ENCODE assay signal across 6 cellular contexts in the genomic region with DNA sequence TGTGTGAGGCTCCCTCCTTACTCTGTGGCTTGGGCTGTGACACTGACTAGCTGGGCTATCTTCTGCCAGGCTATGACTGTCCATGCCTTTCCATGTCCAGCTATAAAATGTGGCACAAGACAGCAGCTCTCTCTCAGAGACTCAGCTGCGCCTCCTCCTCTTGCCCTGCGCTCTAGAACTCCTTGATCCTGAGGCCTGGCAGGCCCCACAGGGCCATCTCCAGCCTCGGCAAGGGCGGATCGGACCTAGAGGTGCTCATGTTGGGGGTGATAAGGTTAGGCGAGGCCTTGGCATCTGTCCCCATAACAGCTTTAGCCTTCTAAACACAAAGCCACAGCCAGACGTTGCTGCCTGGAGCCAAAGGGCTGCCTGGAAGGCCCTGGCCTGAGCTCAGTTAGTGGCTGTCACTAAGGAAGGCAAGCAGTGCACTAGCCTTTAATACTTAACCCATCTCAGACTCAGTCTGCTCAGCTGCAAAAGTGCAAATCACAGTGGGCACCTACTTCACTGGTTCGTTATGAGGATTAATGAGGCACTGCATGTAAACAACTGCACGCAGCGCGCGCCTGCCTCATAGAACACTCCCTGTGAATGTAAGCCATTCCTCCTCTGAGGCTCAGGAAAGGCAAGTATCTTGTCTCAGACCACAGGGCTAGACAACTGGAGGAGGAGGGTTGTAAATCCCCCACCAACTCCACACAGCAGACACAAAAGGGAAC. TPM values are rescaled to one million over a fixed set of nuclear protein-coding genes. Genes with fewer than 3 reads are reported as not detected.
DNase-seq lines count a peak whose midpoint lies in the region; ATAC-seq and TF ChIP-seq lines count a peak whose summit lies in the region.

No MANE protein-coding gene starts in this region.

- ATAC-seq in WTC11 (no peak), left lobe of liver (peak; percentile 1), GM21526 (IDR thresholded peaks at IDR 0.05; ENCODE audit: low FRiP score, unreplicated experiment) (no peak)

- no peaks in the 10 kb centered on the region for H3K9me3 Mint-ChIP-seq in WTC11

- H3K27me3 Mint-ChIP-seq in WTC11 (ENCODE audit: low read depth) = no peaks in the 10 kb centered on the region

- CTCF ChIA-PET in GM10248 (lab: Yijun Ruan, JAX) (interaction anchor here (0.6 to 1.5 kb wide), 5 partner anchors 9 to 129 kb away, joined by 3 to 4 read pairs (median 3); no protein-coding TSS in a partner anchor), WTC11 (lab: Charles Lee) (interaction anchor here (2.3 kb wide), 1 partner anchor 50 kb away, joined by 7 read pairs; a partner anchor contains a TSS)

- H3K36me3 Mint-ChIP-seq in WTC11 = peaks cover 22% of the 10 kb centered on the region

- TF ChIP-seq CTCF in GM10248 (IDR thresholded peaks at IDR 0.05; ENCODE audit: control extremely low read depth, extremely low read depth, low read depth, missing control alignments) (peak; percentile 5), WTC11 (IDR thresholded peaks at IDR 0.05) (no peak)

- peak overlapping the region; percentile 97 for H3K4me3 Mint-ChIP-seq in WTC11

- POLR2A ChIA-PET in GM10248 (lab: Yijun Ruan, JAX) = no interaction called here
- POLR2A ChIA-PET in WTC11 (lab: Charles Lee) = no interaction called here

- H3K4me1 Mint-ChIP-seq in WTC11 = peaks cover 31% of the 10 kb centered on the region

- DNase-seq in GM10248 (ENCODE audit: extremely low spot score) (no peak), WTC11 (ENCODE audit: low spot score) (no peak), left lobe of liver (ENCODE audit: low spot score) (peak; percentile 73), globus pallidus (ENCODE audit: low spot score) (no peak), DMS53 (lab: John Stamatoyannopoulos, UW) (no peak)

- peak overlapping the region; percentile 87 for H3K27ac Mint-ChIP-seq in WTC11

TF ChIP-seq in WTC11, 78 proteins besides CTCF, POLR2A, EP300 and RAD21:
- TF ChIP-seq SMAD3 (CRISPR knock-in tag; IDR thresholded peaks at IDR 0.05; ENCODE audit: borderline replicate concordance) (no peak), ZNF317 (CRISPR knock-in tag; IDR thresholded peaks at IDR 0.05; ENCODE audit: borderline replicate concordance, low read depth) (no peak), TEAD4 (CRISPR knock-in tag; IDR thresholded peaks at IDR 0.05) (no peak)

RNA-seq across cellular contexts. Expression of a gene that starts 1.2 kb away (rescaled TPM):
- total RNA-seq in WTC11 (2021) (77.0 to 105 TPM (median 86.2 TPM) in 3 replicates), left lobe of liver (192 TPM)

RNA-seq across cellular contexts. Expression of a gene that starts 2.0 kb away (rescaled TPM):
- total RNA-seq in WTC11 (2021) (186 to 198 TPM (median 194 TPM) in 3 replicates), left lobe of liver (37.7 TPM)

RNA-seq across cellular contexts. Expression of a gene that starts 39.1 kb away (rescaled TPM):
- total RNA-seq in WTC11 (2021) = 17.3 to 19.2 TPM (median 17.6 TPM) in 3 replicates
- total RNA-seq in left lobe of liver = 37.7 TPM

RNA-seq across cellular contexts. Expression of a gene that starts 49.2 kb away (rescaled TPM):
- total RNA-seq in WTC11 (2021) = 33.7 to 41.3 TPM (median 38.8 TPM) in 3 replicates
- 166 TPM for total RNA-seq in left lobe of liver

RNA-seq across cellular contexts. Expression of a gene that starts 58.6 kb away (rescaled TPM):
- total RNA-seq in WTC11 (2021) = 0.09 to 0.18 TPM (median 0.09 TPM) in 3 replicates
- total RNA-seq in left lobe of liver = 184 TPM
